In the genomic region with DNA sequence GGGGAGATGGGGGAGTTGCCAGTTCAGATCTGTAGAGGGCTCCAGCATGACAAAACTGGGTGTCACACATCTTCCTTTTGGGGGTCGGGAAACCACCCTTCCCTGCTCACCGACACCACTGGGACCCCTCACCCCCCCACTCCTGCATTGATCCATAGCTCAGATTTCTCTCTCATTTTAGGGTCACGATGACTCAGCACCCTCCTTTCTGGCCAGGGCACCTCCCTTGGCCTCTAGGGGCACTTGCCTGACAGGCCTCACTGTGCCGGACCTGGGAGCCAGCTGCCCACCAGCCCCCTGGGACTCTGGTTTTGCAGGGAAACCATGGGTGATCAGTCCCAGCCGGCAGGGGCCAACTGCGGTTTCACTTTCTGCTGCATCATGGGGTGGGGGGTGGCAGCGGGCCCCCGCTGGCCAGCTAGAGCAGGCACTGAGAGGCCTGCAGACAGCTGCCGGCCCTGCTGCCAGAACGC, we compare ENCODE assay signal across 8 cellular contexts.
DNase-seq lines count a peak whose midpoint lies in the region; ATAC-seq and TF ChIP-seq lines count a peak whose summit lies in the region.

No MANE protein-coding gene starts in this region.

- no peak overlapping the region for H3K4me3 ChIP-seq in upper lobe of right lung

- DNase-seq in AG20443 (ENCODE audit: low spot score) (peak; percentile 32), epithelial cell of prostate (ENCODE audit: low read depth, low spot score) (no peak), upper lobe of right lung (no peak), AML-193 (lab: John Stamatoyannopoulos, UW) (no peak), T1000 (lab: John Stamatoyannopoulos, UW) (no peak)
- DNase-seq in CD4-positive, alpha-beta T cell, result no peak

- POLR2A ChIA-PET in CD4-positive, alpha-beta T cell (lab: Charles Lee), result interaction anchor here (0.8 to 3.1 kb wide), 2 partner anchors 25 to 44 kb away, joined by 3 to 24 read pairs; no protein-coding TSS in a partner anchor

- intact Hi-C loops in upper lobe of right lung (cut with DNase I), result no loop called here
- intact Hi-C loops in CD4-positive, alpha-beta T cell (cut with DNase I, micrococcal nuclease), result no loop called here

- H3K4me1 ChIP-seq in upper lobe of right lung, result no peaks in the 10 kb centered on the region

- no peak overlapping the region for H3K4me3 Mint-ChIP-seq in CD4-positive, alpha-beta T cell

- no peak overlapping the region for H3K27ac Mint-ChIP-seq in CD4-positive, alpha-beta T cell

- CTCF ChIA-PET in CD4-positive, alpha-beta T cell (lab: Charles Lee), result no interaction called here

- H3K27me3 Mint-ChIP-seq in CD4-positive, alpha-beta T cell, result no peaks in the 10 kb centered on the region

- peak overlapping the region; percentile 95 for H3K27ac ChIP-seq in epithelial cell of prostate
- H3K27ac ChIP-seq in upper lobe of right lung, result no peak overlapping the region
- H3K27ac ChIP-seq in CD4-positive, alpha-beta T cell (ENCODE audit: low read depth, low read length), result no peak overlapping the region

- H3K4me1 Mint-ChIP-seq in CD4-positive, alpha-beta T cell (ENCODE audit: low read depth), result peaks cover 47% of the 10 kb centered on the region

- no peaks in the 10 kb centered on the region for H3K36me3 ChIP-seq in upper lobe of right lung

- TF ChIP-seq CTCF in upper lobe of right lung (IDR thresholded peaks at IDR 0.05), result no peak
- TF ChIP-seq CTCF in CD4-positive, alpha-beta T cell (IDR thresholded peaks at IDR 0.05), result no peak

- no peaks in the 10 kb centered on the region for H3K36me3 Mint-ChIP-seq in CD4-positive, alpha-beta T cell (ENCODE audit: low read depth)

- H3K27me3 ChIP-seq in upper lobe of right lung, result no peaks in the 10 kb centered on the region
- H3K27me3 ChIP-seq in CD4-positive, alpha-beta T cell (ENCODE audit: control insufficient read depth, insufficient read depth, low read length), result no peaks in the 10 kb centered on the region

- H3K9me3 ChIP-seq in upper lobe of right lung, result no peaks in the 10 kb centered on the region
- H3K9me3 ChIP-seq in CD4-positive, alpha-beta T cell (ENCODE audit: control insufficient read depth, low read length), result no peaks in the 10 kb centered on the region

- ATAC-seq in GM19463 (IDR thresholded peaks at IDR 0.05; ENCODE audit: unreplicated experiment) (peak; percentile 79), HG03565 (IDR thresholded peaks at IDR 0.05; ENCODE audit: unreplicated experiment) (peak; percentile 47), upper lobe of right lung (peak; percentile 34)
- no peak for ATAC-seq in CD4-positive, alpha-beta T cell (ENCODE audit: poor library complexity)

- no peaks in the 10 kb centered on the region for H3K9me3 Mint-ChIP-seq in CD4-positive, alpha-beta T cell
